ENCODE assay signal across 25 cellular contexts in the genomic region with DNA sequence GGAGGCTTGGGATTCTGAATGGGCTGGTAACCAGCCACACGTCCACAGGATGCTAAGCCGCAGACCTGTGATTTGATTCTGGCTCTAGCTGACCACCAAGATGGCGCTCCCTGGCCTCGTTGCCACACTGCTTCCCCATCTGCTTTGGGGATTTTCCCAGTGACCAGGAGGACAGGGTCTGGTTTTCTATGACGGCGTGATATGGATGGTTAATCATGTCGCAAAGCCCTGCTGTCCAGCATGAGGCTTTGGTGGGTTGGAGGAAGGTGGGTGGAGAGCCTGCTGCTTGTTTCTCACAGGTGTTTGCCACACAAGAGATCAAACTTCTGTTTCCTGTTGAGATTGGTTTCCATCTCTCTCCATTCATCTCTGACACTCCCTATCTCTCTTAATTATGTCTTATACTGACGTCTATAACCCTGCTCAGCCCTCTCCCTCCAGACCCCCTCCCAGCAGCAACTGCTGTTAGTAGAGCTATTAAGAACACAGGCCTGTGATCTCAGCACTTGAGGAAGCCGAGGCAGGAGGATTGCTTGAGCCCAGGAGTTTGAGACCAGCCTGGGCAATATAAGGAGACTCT.
DNase-seq lines count a peak whose midpoint lies in the region; ATAC-seq, FAIRE-seq and TF ChIP-seq lines count a peak whose summit lies in the region.
"Had no signal": no experiment of that assay in that cellular context is flagged by ENCODE, and none has a peak within 500 bp of the region (broad histone marks: within the 10 kb centered on the region; RNA-seq: fewer than 3 reads in every experiment).

No MANE protein-coding gene starts in this region.

- H3K27ac ChIP-seq in tibial nerve: no peak overlapping the region
- H3K27ac ChIP-seq: foreskin keratinocyte, left lung, SJCRH30 had no signal

- TF ChIP-seq POLR2A in GM12892 (IDR thresholded peaks at IDR 0.05; ENCODE audit: low read depth, low read length): no peak
- no peak for TF ChIP-seq POLR2A in tibial nerve (IDR thresholded peaks at IDR 0.05)

- H3K4me1 ChIP-seq in tibial nerve: peaks cover 0 to 19% (median 8%) of the 10 kb centered on the region in 4 donors

- H3K27me3 Mint-ChIP-seq in glutamatergic neuron (ENCODE audit: unreplicated experiment): peaks cover 9% of the 10 kb centered on the region
- H3K27me3 Mint-ChIP-seq: naive thymus-derived CD8-positive, alpha-beta T cell; T-cell had no signal

- TF ChIP-seq EP300 in tibial nerve (IDR thresholded peaks at IDR 0.05): no peak

- H3K9me3 ChIP-seq in tibial nerve: no peaks in the 10 kb centered on the region
- H3K9me3 ChIP-seq: left lung, SJCRH30 had no signal

- H3K4me1 Mint-ChIP-seq in glutamatergic neuron (ENCODE audit: low read depth, unreplicated experiment): peaks cover 40% of the 10 kb centered on the region

- peak; percentile 83 for FAIRE-seq in GM12892 (lab: Jason Lieb, UNC)
- FAIRE-seq: RCC 7860 had no signal

- TF ChIP-seq CTCF in glutamatergic neuron (IDR thresholded peaks at IDR 0.05; ENCODE audit: partially characterized antibody, unreplicated experiment) (no peak), tibial nerve (IDR thresholded peaks at IDR 0.05) (no peak)

- ATAC-seq in GM18909 (IDR thresholded peaks at IDR 0.05; ENCODE audit: poor library complexity, unreplicated experiment) (no peak), HG03280 (IDR thresholded peaks at IDR 0.05; ENCODE audit: unreplicated experiment) (no peak)
- ATAC-seq: activated CD8-positive, alpha-beta T cell treated with anti-CD3 and anti-CD28 coated beads, Interleukin-2, amount 10 ng/mL, durations not matched to agents 7 days and 5 days; CD8-positive, alpha-beta T cell; esophagus mucosa; foreskin keratinocyte; left lung; T-cell had no signal

- no peak for DNase-seq in GM12892 (ENCODE audit: insufficient read length)
- peak; percentile 93 for DNase-seq in NCI-H2227 (lab: John Stamatoyannopoulos, UW; ENCODE audit: unreplicated experiment)
- no peak for DNase-seq in glutamatergic neuron
- no peak for DNase-seq in tibial nerve (ENCODE audit: low spot score in 2 of 2)
- DNase-seq in NCI-H2196 treated with DMSO at 0.1 percent for 48 hours (lab: John Stamatoyannopoulos, UW; ENCODE audit: unreplicated experiment): no peak
- DNase-seq: activated CD4-positive, CD25-positive, alpha-beta regulatory T cell treated with anti-CD3 and anti-CD28 coated beads, Interleukin-2, amount 50 U/mL, for 72 hours; activated CD8-positive, alpha-beta T cell treated with anti-CD3 and anti-CD28 coated beads, Interleukin-2, amount 10 ng/mL, durations not matched to agents 7 days and 5 days; activated gamma-delta T cell; activated T-cell treated with anti-CD3 and anti-CD28 coated beads, Interleukin-2, amount 50 U/mL, for 1 hour; CD8-positive, alpha-beta T cell; effector CD4-positive, alpha-beta T cell; foreskin keratinocyte; hypothalamus; IMR-90; left lung; naive thymus-derived CD8-positive, alpha-beta T cell; NCI-H1105; NCI-H2081; NCI-H510A; SJCRH30; T-cell had no signal

- H3K36me3 Mint-ChIP-seq in glutamatergic neuron (ENCODE audit: unreplicated experiment): no peaks in the 10 kb centered on the region

- H3K36me3 ChIP-seq in tibial nerve: no peaks in the 10 kb centered on the region
- H3K36me3 ChIP-seq: left lung had no signal

- H3K4me3 ChIP-seq in tibial nerve: no peak overlapping the region
- H3K4me3 ChIP-seq: left lung, SJCRH30 had no signal

- WGBS in tibial nerve, 2 donors: 87 to 90% methylated on average over 9 of the region's 9 CpGs

- peaks cover 16% of the 10 kb centered on the region for H3K9me3 Mint-ChIP-seq in glutamatergic neuron (ENCODE audit: unreplicated experiment)
- H3K9me3 Mint-ChIP-seq: CD8-positive, alpha-beta T cell; naive thymus-derived CD8-positive, alpha-beta T cell; T-cell had no signal

- H3K4me3 Mint-ChIP-seq in glutamatergic neuron (ENCODE audit: unreplicated experiment): no peak overlapping the region
- H3K4me3 Mint-ChIP-seq: activated CD8-positive, alpha-beta T cell treated with anti-CD3 and anti-CD28 coated beads, Interleukin-2, amount 10 ng/mL, durations not matched to agents 7 days and 5 days; CD8-positive, alpha-beta T cell; T-cell had no signal

- H3K27ac Mint-ChIP-seq in glutamatergic neuron (ENCODE audit: unreplicated experiment): peak overlapping the region; percentile 52
- H3K27ac Mint-ChIP-seq: activated CD8-positive, alpha-beta T cell treated with anti-CD3 and anti-CD28 coated beads, Interleukin-2, amount 10 ng/mL, durations not matched to agents 7 days and 5 days; CD8-positive, alpha-beta T cell had no signal

- H3K27me3 ChIP-seq in tibial nerve: no peaks in the 10 kb centered on the region
- H3K27me3 ChIP-seq: foreskin keratinocyte, left lung, SJCRH30 had no signal
